1 cellular context compared by ENCODE assay signal in the genomic region with DNA sequence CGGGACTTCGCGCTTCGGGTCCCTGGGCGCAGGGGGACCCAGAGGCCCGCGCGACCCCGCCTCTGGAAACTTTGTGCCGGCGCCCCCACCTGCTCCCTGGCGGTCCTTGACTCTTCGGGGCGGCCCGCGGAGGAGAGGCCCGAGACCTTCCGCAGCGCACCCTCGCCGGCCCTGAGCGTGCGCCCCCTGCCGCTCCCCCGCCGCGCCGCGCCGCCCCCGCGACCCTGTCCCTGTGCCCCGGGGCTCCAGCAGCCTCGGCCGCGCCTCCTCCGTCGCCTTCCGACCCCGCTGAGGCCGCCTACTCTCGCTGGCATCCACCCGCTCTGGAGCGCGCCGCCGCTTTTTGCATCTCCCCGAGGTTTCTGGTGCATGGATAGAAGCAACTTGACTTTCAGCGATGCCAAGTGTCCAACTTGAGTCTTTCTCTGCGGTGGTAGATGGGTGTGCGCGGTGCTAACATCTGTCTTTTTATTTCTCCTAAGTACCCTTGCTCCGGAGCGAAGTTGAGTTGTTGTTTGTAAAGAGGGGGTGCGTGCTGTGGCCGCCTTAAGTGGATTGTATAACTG.
A peak's percentile ranks its signal among the peaks of the same experiment; 100 is the strongest.
TF ChIP-seq lines count a peak whose summit lies in the region.

No MANE protein-coding gene starts in this region.

TF ChIP-seq in K562, 482 proteins besides CTCF, POLR2A, EP300 and RAD21 (continued from another document):
- TF ChIP-seq, protein P1, sequence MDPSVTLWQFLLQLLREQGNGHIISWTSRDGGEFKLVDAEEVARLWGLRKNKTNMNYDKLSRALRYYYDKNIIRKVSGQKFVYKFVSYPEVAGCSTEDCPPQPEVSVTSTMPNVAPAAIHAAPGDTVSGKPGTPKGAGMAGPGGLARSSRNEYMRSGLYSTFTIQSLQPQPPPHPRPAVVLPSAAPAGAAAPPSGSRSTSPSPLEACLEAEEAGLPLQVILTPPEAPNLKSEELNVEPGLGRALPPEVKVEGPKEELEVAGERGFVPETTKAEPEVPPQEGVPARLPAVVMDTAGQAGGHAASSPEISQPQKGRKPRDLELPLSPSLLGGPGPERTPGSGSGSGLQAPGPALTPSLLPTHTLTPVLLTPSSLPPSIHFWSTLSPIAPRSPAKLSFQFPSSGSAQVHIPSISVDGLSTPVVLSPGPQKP (CRISPR knock-in tag; IDR thresholded peaks at IDR 0.05), result no peak
- TF ChIP-seq NR2C1 (IDR thresholded peaks at IDR 0.05) (no peak), NR2C1 (tag; IDR thresholded peaks at IDR 0.05) (no peak), ESRRB (CRISPR knock-in tag; IDR thresholded peaks at IDR 0.05; ENCODE audit: borderline replicate concordance) (no peak), SAFB2 (IDR thresholded peaks at IDR 0.05; ENCODE audit: borderline replicate concordance, low read depth, low read length, severe bottlenecking) (no peak), SUPT5H (IDR thresholded peaks at IDR 0.05) (no peak), BHLHE40 (IDR thresholded peaks at IDR 0.05; ENCODE audit: low read length) (no peak), EGR1 (conservative IDR thresholded peaks at IDR 0.05) (peak; percentile 80), MYBL2 (IDR thresholded peaks at IDR 0.05; ENCODE audit: low read depth) (no peak), MYBL2 (CRISPR knock-in tag; IDR thresholded peaks at IDR 0.05; ENCODE audit: borderline replicate concordance) (no peak), PHF8 (IDR thresholded peaks at IDR 0.05; ENCODE audit: borderline replicate concordance, low read length) (peak; percentile 10; the same call in 1 of the 2 replicates)
- TF ChIP-seq, protein P2, sequence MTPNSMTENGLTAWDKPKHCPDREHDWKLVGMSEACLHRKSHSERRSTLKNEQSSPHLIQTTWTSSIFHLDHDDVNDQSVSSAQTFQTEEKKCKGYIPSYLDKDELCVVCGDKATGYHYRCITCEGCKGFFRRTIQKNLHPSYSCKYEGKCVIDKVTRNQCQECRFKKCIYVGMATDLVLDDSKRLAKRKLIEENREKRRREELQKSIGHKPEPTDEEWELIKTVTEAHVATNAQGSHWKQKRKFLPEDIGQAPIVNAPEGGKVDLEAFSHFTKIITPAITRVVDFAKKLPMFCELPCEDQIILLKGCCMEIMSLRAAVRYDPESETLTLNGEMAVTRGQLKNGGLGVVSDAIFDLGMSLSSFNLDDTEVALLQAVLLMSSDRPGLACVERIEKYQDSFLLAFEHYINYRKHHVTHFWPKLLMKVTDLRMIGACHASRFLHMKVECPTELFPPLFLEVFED (CRISPR knock-in tag; conservative IDR thresholded peaks at IDR 0.05), result no peak
- TF ChIP-seq, protein P3, sequence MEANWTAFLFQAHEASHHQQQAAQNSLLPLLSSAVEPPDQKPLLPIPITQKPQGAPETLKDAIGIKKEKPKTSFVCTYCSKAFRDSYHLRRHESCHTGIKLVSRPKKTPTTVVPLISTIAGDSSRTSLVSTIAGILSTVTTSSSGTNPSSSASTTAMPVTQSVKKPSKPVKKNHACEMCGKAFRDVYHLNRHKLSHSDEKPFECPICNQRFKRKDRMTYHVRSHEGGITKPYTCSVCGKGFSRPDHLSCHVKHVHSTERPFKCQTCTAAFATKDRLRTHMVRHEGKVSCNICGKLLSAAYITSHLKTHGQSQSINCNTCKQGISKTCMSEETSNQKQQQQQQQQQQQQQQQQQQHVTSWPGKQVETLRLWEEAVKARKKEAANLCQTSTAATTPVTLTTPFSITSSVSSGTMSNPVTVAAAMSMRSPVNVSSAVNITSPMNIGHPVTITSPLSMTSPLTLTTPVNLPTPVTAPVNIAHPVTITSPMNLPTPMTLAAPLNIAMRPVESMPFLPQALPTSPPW (CRISPR knock-in tag; IDR thresholded peaks at IDR 0.05), result peak; percentile 80
- TF ChIP-seq, protein P4, sequence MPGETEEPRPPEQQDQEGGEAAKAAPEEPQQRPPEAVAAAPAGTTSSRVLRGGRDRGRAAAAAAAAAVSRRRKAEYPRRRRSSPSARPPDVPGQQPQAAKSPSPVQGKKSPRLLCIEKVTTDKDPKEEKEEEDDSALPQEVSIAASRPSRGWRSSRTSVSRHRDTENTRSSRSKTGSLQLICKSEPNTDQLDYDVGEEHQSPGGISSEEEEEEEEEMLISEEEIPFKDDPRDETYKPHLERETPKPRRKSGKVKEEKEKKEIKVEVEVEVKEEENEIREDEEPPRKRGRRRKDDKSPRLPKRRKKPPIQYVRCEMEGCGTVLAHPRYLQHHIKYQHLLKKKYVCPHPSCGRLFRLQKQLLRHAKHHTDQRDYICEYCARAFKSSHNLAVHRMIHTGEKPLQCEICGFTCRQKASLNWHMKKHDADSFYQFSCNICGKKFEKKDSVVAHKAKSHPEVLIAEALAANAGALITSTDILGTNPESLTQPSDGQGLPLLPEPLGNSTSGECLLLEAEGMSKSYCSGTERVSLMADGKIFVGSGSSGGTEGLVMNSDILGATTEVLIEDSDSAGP (CRISPR knock-in tag; IDR thresholded peaks at IDR 0.05), result no peak
- TF ChIP-seq, protein P5, sequence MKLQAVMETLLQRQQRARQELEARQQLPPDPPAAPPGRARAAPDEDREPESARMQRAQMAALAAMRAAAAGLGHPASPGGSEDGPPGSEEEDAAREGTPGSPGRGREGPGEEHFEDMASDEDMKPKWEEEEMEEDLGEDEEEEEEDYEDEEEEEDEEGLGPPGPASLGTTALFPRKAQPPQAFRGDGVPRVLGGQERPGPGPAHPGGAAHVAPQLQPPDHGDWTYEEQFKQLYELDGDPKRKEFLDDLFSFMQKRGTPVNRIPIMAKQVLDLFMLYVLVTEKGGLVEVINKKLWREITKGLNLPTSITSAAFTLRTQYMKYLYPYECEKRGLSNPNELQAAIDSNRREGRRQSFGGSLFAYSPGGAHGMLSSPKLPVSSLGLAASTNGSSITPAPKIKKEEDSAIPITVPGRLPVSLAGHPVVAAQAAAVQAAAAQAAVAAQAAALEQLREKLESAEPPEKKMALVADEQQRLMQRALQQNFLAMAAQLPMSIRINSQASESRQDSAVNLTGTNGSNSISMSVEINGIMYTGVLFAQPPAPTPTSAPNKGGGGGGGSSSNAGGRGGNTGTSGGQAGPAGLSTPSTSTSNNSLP (IDR thresholded peaks at IDR 0.05; ENCODE audit: borderline replicate concordance, low read depth, low read length), result no peak
- TF ChIP-seq, protein P6, sequence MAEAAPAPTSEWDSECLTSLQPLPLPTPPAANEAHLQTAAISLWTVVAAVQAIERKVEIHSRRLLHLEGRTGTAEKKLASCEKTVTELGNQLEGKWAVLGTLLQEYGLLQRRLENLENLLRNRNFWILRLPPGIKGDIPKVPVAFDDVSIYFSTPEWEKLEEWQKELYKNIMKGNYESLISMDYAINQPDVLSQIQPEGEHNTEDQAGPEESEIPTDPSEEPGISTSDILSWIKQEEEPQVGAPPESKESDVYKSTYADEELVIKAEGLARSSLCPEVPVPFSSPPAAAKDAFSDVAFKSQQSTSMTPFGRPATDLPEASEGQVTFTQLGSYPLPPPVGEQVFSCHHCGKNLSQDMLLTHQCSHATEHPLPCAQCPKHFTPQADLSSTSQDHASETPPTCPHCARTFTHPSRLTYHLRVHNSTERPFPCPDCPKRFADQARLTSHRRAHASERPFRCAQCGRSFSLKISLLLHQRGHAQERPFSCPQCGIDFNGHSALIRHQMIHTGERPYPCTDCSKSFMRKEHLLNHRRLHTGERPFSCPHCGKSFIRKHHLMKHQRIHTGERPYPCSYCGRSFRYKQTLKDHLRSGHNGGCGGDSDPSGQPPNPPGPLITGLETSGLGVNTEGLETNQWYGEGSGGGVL (CRISPR knock-in tag; IDR thresholded peaks at IDR 0.05), result no peak
- TF ChIP-seq, protein P7, sequence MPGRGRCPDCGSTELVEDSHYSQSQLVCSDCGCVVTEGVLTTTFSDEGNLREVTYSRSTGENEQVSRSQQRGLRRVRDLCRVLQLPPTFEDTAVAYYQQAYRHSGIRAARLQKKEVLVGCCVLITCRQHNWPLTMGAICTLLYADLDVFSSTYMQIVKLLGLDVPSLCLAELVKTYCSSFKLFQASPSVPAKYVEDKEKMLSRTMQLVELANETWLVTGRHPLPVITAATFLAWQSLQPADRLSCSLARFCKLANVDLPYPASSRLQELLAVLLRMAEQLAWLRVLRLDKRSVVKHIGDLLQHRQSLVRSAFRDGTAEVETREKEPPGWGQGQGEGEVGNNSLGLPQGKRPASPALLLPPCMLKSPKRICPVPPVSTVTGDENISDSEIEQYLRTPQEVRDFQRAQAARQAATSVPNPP (IDR thresholded peaks at IDR 0.05; ENCODE audit: borderline replicate concordance, insufficient read depth, insufficient read length), result no peak
- TF ChIP-seq, protein P8, sequence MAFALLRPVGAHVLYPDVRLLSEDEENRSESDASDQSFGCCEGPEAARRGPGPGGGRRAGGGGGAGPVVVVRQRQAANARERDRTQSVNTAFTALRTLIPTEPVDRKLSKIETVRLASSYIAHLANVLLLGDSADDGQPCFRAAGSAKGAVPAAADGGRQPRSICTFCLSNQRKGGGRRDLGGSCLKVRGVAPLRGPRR (CRISPR knock-in tag; IDR thresholded peaks at IDR 0.05), result no peak
TF ChIP-seq in K562: peak in this region for 20.
